Comparison of ENCODE assay signal across 24 cellular contexts in the genomic region with DNA sequence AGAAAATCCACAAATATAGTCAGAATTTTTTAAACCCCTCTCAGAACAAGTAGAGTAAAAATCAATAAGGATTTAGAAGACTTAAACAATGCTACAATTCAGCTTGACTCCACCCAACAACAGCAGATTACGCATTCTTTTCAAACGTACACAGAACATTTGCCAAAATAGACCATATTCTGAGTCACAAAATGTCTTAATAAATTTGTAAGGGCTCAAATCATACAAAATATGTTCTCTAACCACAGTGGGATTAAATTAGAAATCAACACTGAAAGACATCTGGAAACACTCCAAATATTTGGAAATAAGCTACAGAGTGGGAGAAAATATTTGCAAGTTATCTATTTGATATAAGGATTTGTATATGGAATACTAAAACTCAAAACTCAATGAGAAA.
DNase-seq lines count a peak whose midpoint lies in the region; ATAC-seq and TF ChIP-seq lines count a peak whose summit lies in the region.
"Had no signal": no experiment of that assay in that cellular context is flagged by ENCODE, and none has a peak within 500 bp of the region (broad histone marks: within the 10 kb centered on the region; RNA-seq: fewer than 3 reads in every experiment).

No MANE protein-coding gene starts in this region.

- intact Hi-C loops in mammary epithelial cell (cut with micrococcal nuclease) = no loop called here

- H2AFZ ChIP-seq in mammary epithelial cell (ENCODE audit: low read depth, low read length) (no peak overlapping the region), H9 (ENCODE audit: low read length) (no peak overlapping the region), neuronal stem cell (ENCODE audit: low read length) (no peak overlapping the region)
- H2AFZ ChIP-seq: GM23338 had no signal

- TF ChIP-seq POLR2A in tibial nerve (IDR thresholded peaks at IDR 0.05) = no peak

- no peak overlapping the region for H2BK15ac ChIP-seq in H9 (ENCODE audit: low read depth, low read length)
- H2BK15ac ChIP-seq in neuronal stem cell (ENCODE audit: low read length) = no peak overlapping the region

- H3K4me3 Mint-ChIP-seq in H9 = no peak overlapping the region
- H3K4me3 Mint-ChIP-seq: activated T-helper 17 cell treated with anti-CD3 and anti-CD28 coated beads, Interleukin-2, amount 50 U/mL, for 72 hours; CD4-positive, alpha-beta memory T cell; effector memory CD8-positive, alpha-beta T cell; GM23338; natural killer cell treated with Interleukin-12 subunit alpha and Interleukin-12 subunit beta and Interleukin-15 and Interleukin-18, amount 100 ng/mL, for 72 hours; stimulated activated naive B cell treated with anti-CD40 and anti-IgM and Interleukin-4, amounts not matched to agents 10 μg/mL and 1 μg/mL and 100 μg/mL, for 72 hours; WTC11 had no signal

- H4K8ac ChIP-seq in H9 (replicated peaks; ENCODE audit: insufficient read length, low read depth, low read length) (no peak overlapping the region), neuronal stem cell (ENCODE audit: low read depth, low read length) (no peak overlapping the region)

- H3K36me3 ChIP-seq in mammary epithelial cell (ENCODE audit: insufficient read depth, low read length) (peaks cover 1% of the 10 kb centered on the region), tibial nerve (peaks cover 0 to 8% (median 0%) of the 10 kb centered on the region in 3 donors), neuronal stem cell (replicated peaks in 1 of 2; ENCODE audit: control insufficient read depth in 2 of 2, insufficient read depth in 2 of 2, low read length in 2 of 2) (peaks cover 0 to 12% of the 10 kb centered on the region in 2 donors)
- H3K36me3 ChIP-seq: esophagus muscularis mucosa, left lung, vagina had no signal

- no TSS peak for BruUV-seq in mammary epithelial cell (replicated peaks; lab: Mats Ljungman, UMichigan)

- H2BK120ac ChIP-seq in H9 (ENCODE audit: low read depth, low read length, poor library complexity, severe bottlenecking) (no peak overlapping the region), neuronal stem cell (ENCODE audit: low read depth, low read length) (no peak overlapping the region)

- dilution Hi-C loops in mammary epithelial cell (cut with HindIII; ENCODE audit: low sequenced_read_pairs) = no loop called here

- no peak overlapping the region for H3K4me3 ChIP-seq in mammary epithelial cell (replicated peaks in 1 of 3; ENCODE audit: insufficient read depth in 1 of 3, low read depth in 2 of 3, low read length in 3 of 3)
- no peak overlapping the region for H3K4me3 ChIP-seq in tibial nerve
- H3K4me3 ChIP-seq in neuronal stem cell (ENCODE audit: low read length in 2 of 2) = no peak overlapping the region
- H3K4me3 ChIP-seq: esophagus muscularis mucosa, GM23338, left lung, skin epidermis, vagina had no signal

- no peak for ATAC-seq in HG03135 (IDR thresholded peaks at IDR 0.05; ENCODE audit: unreplicated experiment)
- ATAC-seq: activated naive CD4-positive, alpha-beta T cell treated with anti-CD3 and anti-CD28 coated beads, Interleukin-2, amount 50 U/mL, for 72 hours; activated T-helper 17 cell treated with anti-CD3 and anti-CD28 coated beads, Interleukin-2, amount 50 U/mL, for 72 hours; effector memory CD8-positive, alpha-beta T cell; GM23338; left lung; natural killer cell treated with Interleukin-12 subunit alpha and Interleukin-12 subunit beta and Interleukin-15 and Interleukin-18, amount 100 ng/mL, for 72 hours; stimulated activated naive B cell treated with anti-CD40 and anti-IgM and Interleukin-4, amounts not matched to agents 10 μg/mL and 1 μg/mL and 100 μg/mL, for 72 hours; WTC11 had no signal

- peaks cover 6% of the 10 kb centered on the region for H3K4me1 ChIP-seq in mammary epithelial cell (ENCODE audit: insufficient read depth, low read length)
- peaks cover 0 to 13% (median under 1%) of the 10 kb centered on the region in 4 donors for H3K4me1 ChIP-seq in tibial nerve
- H3K4me1 ChIP-seq in H9 (ENCODE audit: insufficient read depth, low read length) = no peaks in the 10 kb centered on the region
- H3K4me1 ChIP-seq in neuronal stem cell (ENCODE audit: control insufficient read depth in 2 of 2, insufficient read depth in 1 of 2, low read depth in 1 of 2, low read length in 2 of 2) = no peaks in the 10 kb centered on the region
- H3K4me1 ChIP-seq: left lung had no signal

- no peak overlapping the region for H3K56ac ChIP-seq in H9 (ENCODE audit: insufficient read length, low read depth, low read length)

- no peak overlapping the region for H3K23ac ChIP-seq in H9 (ENCODE audit: insufficient read length, low read depth, low read length)
- no peak overlapping the region for H3K23ac ChIP-seq in neuronal stem cell (ENCODE audit: low read depth, low read length, poor library complexity)

- peak; percentile 38 to 62 for TF ChIP-seq EP300 in tibial nerve (IDR thresholded peaks at IDR 0.05)

- CTCF ChIA-PET in mammary epithelial cell (lab: Charles Lee; ENCODE audit: low non-redundant PET) = no interaction called here

- H4K91ac ChIP-seq in H9 (ENCODE audit: insufficient read length, low read depth, low read length) (no peak overlapping the region), neuronal stem cell (ENCODE audit: low read depth, low read length, poor library complexity) (no peak overlapping the region)

- H3K27me3 ChIP-seq in mammary epithelial cell (ENCODE audit: insufficient read depth, low read length) = no peaks in the 10 kb centered on the region
- H3K27me3 ChIP-seq in tibial nerve = no peaks in the 10 kb centered on the region
- no peaks in the 10 kb centered on the region for H3K27me3 ChIP-seq in H9 (ENCODE audit: insufficient read depth, low read length)
- H3K27me3 ChIP-seq in neuronal stem cell (ENCODE audit: control insufficient read depth in 3 of 3, insufficient read depth in 3 of 3, low read depth in 1 of 3, low read length in 3 of 3) = no peaks in the 10 kb centered on the region
- H3K27me3 ChIP-seq: esophagus muscularis mucosa, left lung, vagina had no signal

- H3K27me3 Mint-ChIP-seq in H9 (ENCODE audit: low read depth) = no peaks in the 10 kb centered on the region
- H3K27me3 Mint-ChIP-seq: activated T-helper 17 cell treated with anti-CD3 and anti-CD28 coated beads, Interleukin-2, amount 50 U/mL, for 72 hours; CD4-positive, alpha-beta memory T cell; effector memory CD8-positive, alpha-beta T cell; progenitor cell of endocrine pancreas; stimulated activated naive B cell treated with anti-CD40 and anti-IgM and Interleukin-4, amounts not matched to agents 10 μg/mL and 1 μg/mL and 100 μg/mL, for 72 hours had no signal

- H4K20me1 ChIP-seq in mammary epithelial cell (ENCODE audit: insufficient read depth, low read length) (no peaks in the 10 kb centered on the region), H9 (ENCODE audit: control insufficient read depth, insufficient read depth, insufficient read length) (no peaks in the 10 kb centered on the region)

- in situ Hi-C loops in mammary epithelial cell (cut with MboI; ENCODE audit: low sequenced_read_pairs in 2 of 2) = no loop called here

- H3K79me1 ChIP-seq in H9 (ENCODE audit: insufficient read depth, low read depth, low read length, poor library complexity, severe bottlenecking) (no peaks in the 10 kb centered on the region), neuronal stem cell (ENCODE audit: low read depth, low read length) (no peaks in the 10 kb centered on the region)

- H3K36me3 Mint-ChIP-seq in H9 (ENCODE audit: insufficient read depth in 1 of 3, low read depth in 3 of 3) = peaks cover 13 to 25% (median 20%) of the 10 kb centered on the region in 3 experiments
- H3K36me3 Mint-ChIP-seq: natural killer cell treated with Interleukin-12 subunit alpha and Interleukin-12 subunit beta and Interleukin-15 and Interleukin-18, amount 100 ng/mL, for 72 hours had no signal

- H2BK12ac ChIP-seq in H9 (ENCODE audit: insufficient read length, low read depth, low read length) = no peak overlapping the region
- no peak overlapping the region for H2BK12ac ChIP-seq in neuronal stem cell (ENCODE audit: low read length)

- H2BK5ac ChIP-seq in H9 (ENCODE audit: insufficient read length, low read length) (no peak overlapping the region), neuronal stem cell (ENCODE audit: low read length) (no peak overlapping the region)

- no peaks in the 10 kb centered on the region for H3K9me3 ChIP-seq in mammary epithelial cell (replicated peaks; ENCODE audit: insufficient read depth, low read length)
- peaks cover 0 to 6% (median 1%) of the 10 kb centered on the region in 4 donors for H3K9me3 ChIP-seq in tibial nerve
- no peaks in the 10 kb centered on the region for H3K9me3 ChIP-seq in H9 (ENCODE audit: control insufficient read depth, low read depth, low read length)
- peaks cover 0 to 33% of the 10 kb centered on the region in 2 donors for H3K9me3 ChIP-seq in neuronal stem cell (replicated peaks in 1 of 2; ENCODE audit: control insufficient read depth in 2 of 2, insufficient read depth in 1 of 2, low read depth in 1 of 2, low read length in 2 of 2)
- H3K9me3 ChIP-seq: esophagus muscularis mucosa, vagina had no signal

- H3K79me2 ChIP-seq in mammary epithelial cell (ENCODE audit: insufficient read depth, low read length) = no peaks in the 10 kb centered on the region
- H3K79me2 ChIP-seq in H9 (ENCODE audit: insufficient read depth, low read length) = no peaks in the 10 kb centered on the region

- WGBS in mammary epithelial cell (ENCODE audit: low coverage, missing lambda C conversion rate) = 9% methylated on average over 2 of the region's 2 CpGs
- WGBS in tibial nerve, 2 donors = 43 to 50% methylated on average over 2 of the region's 2 CpGs
- no CpG with 5 or more reads among the region's 2 CpGs for WGBS in H9 (ENCODE audit: extremely low coverage, insufficient read length, low lambda C conversion rate)
- no CpG with 5 or more reads among the region's 2 CpGs for WGBS in neuronal stem cell (ENCODE audit: extremely low coverage in 2 of 2, insufficient read length in 2 of 2, insufficient replicate concordance in 1 of 2), 2 donors

- DNase-seq in M059J (ENCODE audit: low read depth) (peak; percentile 30), mammary epithelial cell (peak; percentile 79), fibroblast of the conjunctiva (ENCODE audit: low read depth) (peak; percentile 65), tibial nerve (ENCODE audit: low spot score in 2 of 2) (no peak), H9 (no peak), neuronal stem cell (ENCODE audit: low spot score) (no peak)
- DNase-seq: CD4-positive, alpha-beta memory T cell; DMS153; effector memory CD8-positive, alpha-beta T cell; left lung; NCI-H510A; NK-92 treated with Interleukin-12 subunit alpha and Interleukin-12 subunit beta, amount 100 ng/mL, for 24 hours; stimulated activated naive B cell treated with anti-CD40 and anti-IgM and Interleukin-4, amounts not matched to agents 10 μg/mL and 1 μg/mL and 100 μg/mL, for 72 hours; T-helper 9 cell had no signal

- no peak overlapping the region for H3K4ac ChIP-seq in H9 (ENCODE audit: low read depth, low read length)
- no peak overlapping the region for H3K4ac ChIP-seq in neuronal stem cell (ENCODE audit: low read length)

- peak overlapping the region; percentile 79 for H3K27ac ChIP-seq in mammary epithelial cell (ENCODE audit: insufficient read depth, low read depth, low read length)
- H3K27ac ChIP-seq in tibial nerve = peak overlapping the region in 3 of 4 donors; percentile 19 to 82 (median 82)
- no peak overlapping the region for H3K27ac ChIP-seq in H9 (ENCODE audit: insufficient read length, low read depth, low read length)
- no peak overlapping the region for H3K27ac ChIP-seq in neuronal stem cell (replicated peaks; ENCODE audit: low read length)
- H3K27ac ChIP-seq: esophagus muscularis mucosa, left lung, skin epidermis, vagina had no signal

- H3T11ph ChIP-seq in H9 (ENCODE audit: low read length) = no peak overlapping the region

- H3K18ac ChIP-seq in H9 (ENCODE audit: insufficient read length, low read depth, low read length) (no peak overlapping the region), neuronal stem cell (ENCODE audit: low read length) (no peak overlapping the region)

- H3K4me2 ChIP-seq in mammary epithelial cell (ENCODE audit: insufficient read depth, low read depth, low read length) (peak overlapping the region; percentile 14), H9 (ENCODE audit: insufficient read depth, insufficient read length, low read length) (no peak overlapping the region), neuronal stem cell (ENCODE audit: insufficient read depth, low read length, poor library complexity, severe bottlenecking) (no peak overlapping the region)
- H3K4me2 ChIP-seq: GM23338 had no signal

- no peak overlapping the region for H2BK20ac ChIP-seq in H9 (ENCODE audit: low read depth, low read length, poor library complexity, severe bottlenecking)

- H3K9ac ChIP-seq in mammary epithelial cell (ENCODE audit: insufficient read depth, low read length) = no peak overlapping the region
- no peak overlapping the region for H3K9ac ChIP-seq in H9 (ENCODE audit: extremely low read depth, insufficient read length, low read length)
- no peak overlapping the region for H3K9ac ChIP-seq in neuronal stem cell (ENCODE audit: low read depth, low read length, poor library complexity)

- no peak overlapping the region for H3K27ac Mint-ChIP-seq in H9
- H3K27ac Mint-ChIP-seq: activated T-helper 17 cell treated with anti-CD3 and anti-CD28 coated beads, Interleukin-2, amount 50 U/mL, for 72 hours; effector memory CD8-positive, alpha-beta T cell; GM23338; natural killer cell treated with Interleukin-12 subunit alpha and Interleukin-12 subunit beta and Interleukin-15 and Interleukin-18, amount 100 ng/mL, for 72 hours; stimulated activated naive B cell treated with anti-CD40 and anti-IgM and Interleukin-4, amounts not matched to agents 10 μg/mL and 1 μg/mL and 100 μg/mL, for 72 hours; WTC11 had no signal

- H4K5ac ChIP-seq in H9 (ENCODE audit: insufficient read length, low read depth, low read length) = no peak overlapping the region

- H3K4me1 Mint-ChIP-seq in H9 = peaks cover 0 to 3% of the 10 kb centered on the region in 2 experiments; a peak in 1 of 4 replicates
- H3K4me1 Mint-ChIP-seq: activated T-helper 17 cell treated with anti-CD3 and anti-CD28 coated beads, Interleukin-2, amount 50 U/mL, for 72 hours; CD4-positive, alpha-beta memory T cell; GM23338; WTC11 had no signal

- H3K9me3 Mint-ChIP-seq in H9 = no peaks in the 10 kb centered on the region; a peak in 2 of 5 replicates
- H3K9me3 Mint-ChIP-seq: effector memory CD8-positive, alpha-beta T cell; GM23338; natural killer cell treated with Interleukin-12 subunit alpha and Interleukin-12 subunit beta and Interleukin-15 and Interleukin-18, amount 100 ng/mL, for 72 hours had no signal

- H2AK5ac ChIP-seq in H9 (ENCODE audit: insufficient read length, low read length) = no peak overlapping the region
- H2AK5ac ChIP-seq in neuronal stem cell (ENCODE audit: low read depth, low read length) = no peak overlapping the region

- no peak for TF ChIP-seq CTCF in mammary epithelial cell (conservative IDR thresholded peaks at IDR 0.05 in 1 of 2, IDR thresholded peaks at IDR 0.05 in 1 of 2; ENCODE audit: extremely low read depth in 1 of 2, insufficient read depth in 1 of 2, low read depth in 1 of 2, low read length in 2 of 2)
- TF ChIP-seq CTCF in tibial nerve (IDR thresholded peaks at IDR 0.05) = no peak
- TF ChIP-seq CTCF in H9 (conservative IDR thresholded peaks at IDR 0.05) = no peak

- H3K14ac ChIP-seq in H9 (ENCODE audit: insufficient read depth, low read length) (no peak overlapping the region), neuronal stem cell (ENCODE audit: low read length) (no peak overlapping the region)

- no peaks in the 10 kb centered on the region for H3K23me2 ChIP-seq in H9 (ENCODE audit: insufficient read length, low read depth, low read length, poor library complexity, severe bottlenecking)

Comparison
In these comparisons a context has a peak if more than half of its experiments do, and no peak if none do; other contexts are left out.
1. DNase-seq: peak in M059J (single experiment), mammary epithelial cell (single experiment) and fibroblast of the conjunctiva (single experiment); none in tibial nerve (0 of 2), H9 (single experiment) and neuronal stem cell (single experiment).
2. H3K27ac ChIP-seq: peak in mammary epithelial cell (single experiment) and tibial nerve (3 of 4); none in H9 (single experiment) and neuronal stem cell (single experiment).